1 cellular context compared by ENCODE assay signal in genomic region chr7:149188637-149189259, GRCh38.
TF ChIP-seq lines count a peak whose summit lies in the region.

No MANE protein-coding gene starts in this region.

TF ChIP-seq in WTC11, 78 proteins besides CTCF, POLR2A, EP300 and RAD21 (continued from another document):
- TF ChIP-seq ZNF532 (CRISPR knock-in tag; IDR thresholded peaks at IDR 0.05; ENCODE audit: borderline replicate concordance), result no peak
- no peak for TF ChIP-seq TCF7 (CRISPR knock-in tag; IDR thresholded peaks at IDR 0.05; ENCODE audit: low read depth)
- TF ChIP-seq FOXP4 (CRISPR knock-in tag; IDR thresholded peaks at IDR 0.05), result no peak
- no peak for TF ChIP-seq ZNF232 (CRISPR knock-in tag; IDR thresholded peaks at IDR 0.05)
- TF ChIP-seq, protein P1, sequence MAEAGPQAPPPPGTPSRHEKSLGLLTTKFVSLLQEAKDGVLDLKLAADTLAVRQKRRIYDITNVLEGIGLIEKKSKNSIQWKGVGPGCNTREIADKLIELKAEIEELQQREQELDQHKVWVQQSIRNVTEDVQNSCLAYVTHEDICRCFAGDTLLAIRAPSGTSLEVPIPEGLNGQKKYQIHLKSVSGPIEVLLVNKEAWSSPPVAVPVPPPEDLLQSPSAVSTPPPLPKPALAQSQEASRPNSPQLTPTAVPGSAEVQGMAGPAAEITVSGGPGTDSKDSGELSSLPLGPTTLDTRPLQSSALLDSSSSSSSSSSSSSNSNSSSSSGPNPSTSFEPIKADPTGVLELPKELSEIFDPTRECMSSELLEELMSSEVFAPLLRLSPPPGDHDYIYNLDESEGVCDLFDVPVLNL (CRISPR knock-in tag; IDR thresholded peaks at IDR 0.05; ENCODE audit: borderline replicate concordance, low read depth), result no peak
- TF ChIP-seq, protein P2, sequence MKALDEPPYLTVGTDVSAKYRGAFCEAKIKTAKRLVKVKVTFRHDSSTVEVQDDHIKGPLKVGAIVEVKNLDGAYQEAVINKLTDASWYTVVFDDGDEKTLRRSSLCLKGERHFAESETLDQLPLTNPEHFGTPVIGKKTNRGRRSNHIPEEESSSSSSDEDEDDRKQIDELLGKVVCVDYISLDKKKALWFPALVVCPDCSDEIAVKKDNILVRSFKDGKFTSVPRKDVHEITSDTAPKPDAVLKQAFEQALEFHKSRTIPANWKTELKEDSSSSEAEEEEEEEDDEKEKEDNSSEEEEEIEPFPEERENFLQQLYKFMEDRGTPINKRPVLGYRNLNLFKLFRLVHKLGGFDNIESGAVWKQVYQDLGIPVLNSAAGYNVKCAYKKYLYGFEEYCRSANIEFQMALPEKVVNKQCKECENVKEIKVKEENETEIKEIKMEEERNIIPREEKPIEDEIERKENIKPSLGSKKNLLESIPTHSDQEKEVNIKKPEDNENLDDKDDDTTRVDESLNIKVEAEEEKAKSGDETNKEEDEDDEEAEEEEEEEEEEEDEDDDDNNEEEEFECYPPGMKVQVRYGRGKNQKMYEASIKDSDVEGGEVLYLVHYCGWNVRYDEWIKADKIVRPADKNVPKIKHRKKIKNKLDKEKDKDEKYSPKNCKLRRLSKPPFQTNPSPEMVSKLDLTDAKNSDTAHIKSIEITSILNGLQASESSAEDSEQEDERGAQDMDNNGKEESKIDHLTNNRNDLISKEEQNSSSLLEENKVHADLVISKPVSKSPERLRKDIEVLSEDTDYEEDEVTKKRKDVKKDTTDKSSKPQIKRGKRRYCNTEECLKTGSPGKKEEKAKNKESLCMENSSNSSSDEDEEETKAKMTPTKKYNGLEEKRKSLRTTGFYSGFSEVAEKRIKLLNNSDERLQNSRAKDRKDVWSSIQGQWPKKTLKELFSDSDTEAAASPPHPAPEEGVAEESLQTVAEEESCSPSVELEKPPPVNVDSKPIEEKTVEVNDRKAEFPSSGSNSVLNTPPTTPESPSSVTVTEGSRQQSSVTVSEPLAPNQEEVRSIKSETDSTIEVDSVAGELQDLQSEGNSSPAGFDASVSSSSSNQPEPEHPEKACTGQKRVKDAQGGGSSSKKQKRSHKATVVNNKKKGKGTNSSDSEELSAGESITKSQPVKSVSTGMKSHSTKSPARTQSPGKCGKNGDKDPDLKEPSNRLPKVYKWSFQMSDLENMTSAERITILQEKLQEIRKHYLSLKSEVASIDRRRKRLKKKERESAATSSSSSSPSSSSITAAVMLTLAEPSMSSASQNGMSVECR (CRISPR knock-in tag; IDR thresholded peaks at IDR 0.05; ENCODE audit: borderline replicate concordance), result no peak
- no peak for TF ChIP-seq SMAD4 (CRISPR knock-in tag; IDR thresholded peaks at IDR 0.05)
- no peak for TF ChIP-seq ELF4 (CRISPR knock-in tag; IDR thresholded peaks at IDR 0.05; ENCODE audit: low read depth)
